Comparison of ENCODE assay signal across 20 cellular contexts in the genomic region with DNA sequence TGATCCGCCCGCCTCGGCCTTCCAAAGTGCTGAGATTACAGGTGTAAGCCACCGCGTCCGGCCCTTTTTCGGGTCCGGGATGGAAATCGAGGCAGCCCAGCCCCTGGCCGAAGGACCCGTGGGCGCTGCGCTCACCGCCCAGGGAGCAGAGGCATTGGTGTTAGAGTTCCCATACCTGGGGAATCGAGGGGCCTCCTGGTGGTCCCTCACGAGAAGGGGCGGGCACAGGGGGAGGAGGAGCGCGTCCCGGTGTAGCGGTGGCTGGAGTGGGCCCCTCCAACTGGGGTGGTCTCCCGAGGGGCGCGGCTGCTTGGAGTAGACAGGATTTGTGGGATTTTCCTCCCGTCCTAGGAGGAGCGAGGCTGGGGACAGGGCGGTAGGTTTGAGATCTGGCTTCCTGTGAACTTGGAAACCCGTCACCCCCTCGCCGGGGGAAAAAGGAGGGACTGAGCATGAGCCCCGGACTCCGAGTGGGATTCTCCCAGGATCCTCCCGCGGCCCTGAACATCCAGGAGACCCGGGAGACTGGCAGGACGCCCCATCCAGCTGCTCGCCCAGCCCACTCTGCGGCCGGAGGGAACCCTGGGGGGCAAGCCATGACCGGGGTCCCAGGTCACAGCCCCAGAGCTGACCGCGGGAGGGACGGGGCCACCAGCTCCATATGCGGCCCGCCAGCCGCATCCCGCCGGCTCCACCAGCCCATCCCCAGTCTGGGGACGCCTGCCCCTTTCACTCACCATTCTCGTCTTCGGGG.
A peak's percentile ranks its signal among the peaks of the same experiment; 100 is the strongest.
DNase-seq lines count a peak whose midpoint lies in the region; ATAC-seq and TF ChIP-seq lines count a peak whose summit lies in the region.
"Had no signal": no experiment of that assay in that cellular context is flagged by ENCODE, and none has a peak within 500 bp of the region (broad histone marks: within the 10 kb centered on the region; RNA-seq: fewer than 3 reads in every experiment).

No MANE protein-coding gene starts in this region.

- H3K27me3 ChIP-seq in iPS-15b (ENCODE audit: control insufficient read depth, insufficient read depth, low read length): peaks cover 83% of the 10 kb centered on the region
- peaks cover 18 to 91% (median 52%) of the 10 kb centered on the region in 3 experiments for H3K27me3 ChIP-seq in neuronal stem cell (ENCODE audit: control insufficient read depth in 3 of 3, insufficient read depth in 3 of 3, low read depth in 1 of 3, low read length in 3 of 3)
- H3K27me3 ChIP-seq: MG63 had no signal

- H2AK5ac ChIP-seq in neuronal stem cell (ENCODE audit: low read depth, low read length): peak overlapping the region; percentile 5

- H3K23ac ChIP-seq in neuronal stem cell (ENCODE audit: low read depth, low read length, poor library complexity): peak overlapping the region; percentile 87

- no peak overlapping the region for H3K18ac ChIP-seq in neuronal stem cell (ENCODE audit: low read length)

- H3K4ac ChIP-seq in neuronal stem cell (ENCODE audit: low read length): no peak overlapping the region

- CTCF ChIA-PET in GM10248 (lab: Yijun Ruan, JAX): no interaction called here

- no peaks in the 10 kb centered on the region for H3K79me1 ChIP-seq in neuronal stem cell (ENCODE audit: low read depth, low read length)

- peaks cover 75% of the 10 kb centered on the region for H3K27me3 Mint-ChIP-seq in progenitor cell of endocrine pancreas

- intact Hi-C loops in sciatic nerve (cut with DNase I): no loop called here

- H3K4me3 Mint-ChIP-seq in progenitor cell of endocrine pancreas (ENCODE audit: low read depth): no peak overlapping the region
- H3K4me3 Mint-ChIP-seq: CD4-positive, alpha-beta memory T cell; IgD-negative memory B cell had no signal

- no peaks in the 10 kb centered on the region for H3K9me3 Mint-ChIP-seq in progenitor cell of endocrine pancreas (ENCODE audit: low read depth)
- H3K9me3 Mint-ChIP-seq: CD4-positive, alpha-beta memory T cell had no signal

- H3K36me3 Mint-ChIP-seq in progenitor cell of endocrine pancreas (ENCODE audit: insufficient read depth): no peaks in the 10 kb centered on the region
- H3K36me3 Mint-ChIP-seq: CD4-positive, alpha-beta memory T cell had no signal

- no CpG with 5 or more reads among the region's 51 CpGs for WGBS in neuronal stem cell (ENCODE audit: extremely low coverage in 2 of 2, insufficient read length in 2 of 2, insufficient replicate concordance in 1 of 2), 2 donors

- in situ Hi-C loops in GM13977 (cut with MboI; ENCODE audit: low pct_unique_long_range_greater_than_20kb, low sequenced_read_pairs, unreplicated experiment): no loop called here

- DNase-seq in GM10248 (ENCODE audit: extremely low spot score): peak; percentile 9
- peak; percentile 2 for DNase-seq in NCI-H69 (lab: John Stamatoyannopoulos, UW)
- DNase-seq in neuronal stem cell (ENCODE audit: low spot score): no peak
- DNase-seq in progenitor cell of endocrine pancreas (ENCODE audit: low spot score, unreplicated experiment): no peak
- DNase-seq in sciatic nerve (ENCODE audit: low spot score): no peak
- no peak for DNase-seq in GM13977 (ENCODE audit: low spot score)
- no peak for DNase-seq in inferior parietal cortex (ENCODE audit: extremely low spot score)
- DNase-seq: CD4-positive, alpha-beta memory T cell; Kasumi-1; NCI-H1048; NCI-H1436; NCI-H1930; NCI-H226; SHP77 had no signal

- no peak overlapping the region for H2BK12ac ChIP-seq in neuronal stem cell (ENCODE audit: low read length)

- H2AFZ ChIP-seq in neuronal stem cell (ENCODE audit: low read length): peak overlapping the region; percentile 13

- peak overlapping the region; percentile 64 for H3K4me3 ChIP-seq in iPS-15b (ENCODE audit: low read depth, low read length)
- peak overlapping the region in 1 of 2 donors; percentile 52 for H3K4me3 ChIP-seq in neuronal stem cell (ENCODE audit: low read length in 2 of 2)
- H3K4me3 ChIP-seq: A549, HAP-1, MG63 had no signal

- no peak overlapping the region for H3K4me2 ChIP-seq in neuronal stem cell (ENCODE audit: insufficient read depth, low read length, poor library complexity, severe bottlenecking)
- H3K4me2 ChIP-seq: A549 had no signal

- no peak overlapping the region for H2BK15ac ChIP-seq in neuronal stem cell (ENCODE audit: low read length)

- H4K8ac ChIP-seq in neuronal stem cell (ENCODE audit: low read depth, low read length): no peak overlapping the region

- H3K4me1 ChIP-seq in iPS-15b (ENCODE audit: control insufficient read depth, insufficient read depth, low read length): no peaks in the 10 kb centered on the region
- peaks cover 3 to 13% of the 10 kb centered on the region in 2 donors for H3K4me1 ChIP-seq in neuronal stem cell (ENCODE audit: control insufficient read depth in 2 of 2, insufficient read depth in 1 of 2, low read depth in 1 of 2, low read length in 2 of 2)
- H3K4me1 ChIP-seq: A549, HAP-1 had no signal

- TF ChIP-seq CTCF in GM10248 (IDR thresholded peaks at IDR 0.05; ENCODE audit: control extremely low read depth, extremely low read depth, low read depth, missing control alignments) (no peak), progenitor cell of endocrine pancreas (IDR thresholded peaks at IDR 0.05; ENCODE audit: unreplicated experiment) (no peak), GM13977 (IDR thresholded peaks at IDR 0.05; ENCODE audit: extremely low read depth, insufficient read depth, missing control alignments) (no peak)

- H2BK120ac ChIP-seq in neuronal stem cell (ENCODE audit: low read depth, low read length): no peak overlapping the region

- no peak overlapping the region for H3K27ac ChIP-seq in neuronal stem cell (replicated peaks; ENCODE audit: low read length)
- H3K27ac ChIP-seq: A549, HL-60 had no signal

- no peak for ATAC-seq in sciatic nerve

- H3K4me1 Mint-ChIP-seq in progenitor cell of endocrine pancreas (ENCODE audit: low read depth): peaks cover 3% of the 10 kb centered on the region

- POLR2A ChIA-PET in GM10248 (lab: Yijun Ruan, JAX): no interaction called here

- no peak overlapping the region for H4K91ac ChIP-seq in neuronal stem cell (ENCODE audit: low read depth, low read length, poor library complexity)

- H3K9me3 ChIP-seq in iPS-15b (ENCODE audit: control insufficient read depth, insufficient read depth, low read length): no peaks in the 10 kb centered on the region
- H3K9me3 ChIP-seq in neuronal stem cell (replicated peaks in 1 of 2; ENCODE audit: control insufficient read depth in 2 of 2, insufficient read depth in 1 of 2, low read depth in 1 of 2, low read length in 2 of 2): peaks cover 0 to 2% of the 10 kb centered on the region in 2 donors
- H3K9me3 ChIP-seq: A549, HAP-1, MG63 had no signal

- no peak overlapping the region for H3K14ac ChIP-seq in neuronal stem cell (ENCODE audit: low read length)

- no peak overlapping the region for H2BK5ac ChIP-seq in neuronal stem cell (ENCODE audit: low read length)

- no peak overlapping the region for H3K27ac Mint-ChIP-seq in progenitor cell of endocrine pancreas
- H3K27ac Mint-ChIP-seq: CD4-positive, alpha-beta memory T cell; IgD-negative memory B cell had no signal

- no peaks in the 10 kb centered on the region for H3K36me3 ChIP-seq in iPS-15b (ENCODE audit: control insufficient read depth, insufficient read depth, low read length)
- H3K36me3 ChIP-seq in neuronal stem cell (replicated peaks in 1 of 2; ENCODE audit: control insufficient read depth in 2 of 2, insufficient read depth in 2 of 2, low read length in 2 of 2): no peaks in the 10 kb centered on the region
- H3K36me3 ChIP-seq: HAP-1, MG63 had no signal

- H3K9ac ChIP-seq in iPS-15b (ENCODE audit: low read depth, low read length): no peak overlapping the region
- no peak overlapping the region for H3K9ac ChIP-seq in neuronal stem cell (ENCODE audit: low read depth, low read length, poor library complexity)

Comparison
In these comparisons a context has a peak if more than half of its experiments do, and no peak if none do; other contexts are left out.
1. DNase-seq: peak in GM10248 (single experiment) and NCI-H69 (single experiment); none in neuronal stem cell (single experiment), progenitor cell of endocrine pancreas (single experiment), sciatic nerve (single experiment), GM13977 (single experiment) and inferior parietal cortex (single experiment).